ENCODE assay signal across 19 cellular contexts in genomic region chr3:176948123-176948522, GRCh38.
"Had no signal": no experiment of that assay in that cellular context is flagged by ENCODE, and none has a peak within 500 bp of the region (broad histone marks: within the 10 kb centered on the region; RNA-seq: fewer than 3 reads in every experiment).

No MANE protein-coding gene starts in this region.

- H3K9me3 ChIP-seq: gastrocnemius medialis, mucosa of descending colon, neutrophil, pancreas, right lobe of liver, thoracic aorta, tibial nerve, upper lobe of left lung had no signal

- H3K27ac ChIP-seq: dorsolateral prefrontal cortex, gastrocnemius medialis, neutrophil, pancreas, right lobe of liver, thoracic aorta, tibial nerve, upper lobe of left lung had no signal

- H3K36me3 ChIP-seq: gastrocnemius medialis, neutrophil, pancreas, right lobe of liver, thoracic aorta, tibial nerve, upper lobe of left lung had no signal

- H3K4me3 ChIP-seq: dorsolateral prefrontal cortex, gastrocnemius medialis, lung, mucosa of descending colon, pancreas, right lobe of liver, thoracic aorta, tibial nerve, upper lobe of left lung had no signal

- H3K27me3 ChIP-seq: dorsolateral prefrontal cortex, gastrocnemius medialis, neutrophil, pancreas, right lobe of liver, tibial nerve, upper lobe of left lung had no signal

- H3K4me1 ChIP-seq: pancreas, tibial nerve, upper lobe of left lung had no signal

- DNase-seq: dorsolateral prefrontal cortex; effector CD4-positive, alpha-beta T cell; foreskin fibroblast; gastrocnemius medialis; head of caudate nucleus; mesenchymal stem cell; mucosa of descending colon; naive B cell; pancreas; right lobe of liver; small intestine; stimulated activated CD4-positive, alpha-beta T cell treated with anti-CD3 and anti-CD28 coated beads, Interleukin-15, amount 100 ng/mL, for 24 hours; stimulated activated CD4-positive, alpha-beta T cell treated with anti-CD3 and anti-CD28 coated beads, Interleukin-2, amount 100 ng/mL, for 48 hours; stimulated activated naive B cell treated with anti-CD40 and anti-IgM and Interleukin-4, amounts not matched to agents 10 μg/mL and 1 μg/mL and 100 μg/mL, for 72 hours; upper lobe of left lung had no signal
